ENCODE assay signal across 8 cellular contexts in genomic region chr18:48934708-48935432, GRCh38. TPM values are rescaled to one million over a fixed set of nuclear protein-coding genes. Genes with fewer than 3 reads are reported as not detected.
A peak's percentile ranks its signal among the peaks of the same experiment; 100 is the strongest.
DNase-seq lines count a peak whose midpoint lies in the region; ATAC-seq and TF ChIP-seq lines count a peak whose summit lies in the region.

No MANE protein-coding gene starts in this region.

- peak overlapping the region; percentile 95 for H3K27ac Mint-ChIP-seq in mesothelial cell of epicardium
- H3K27ac Mint-ChIP-seq in glutamatergic neuron (ENCODE audit: unreplicated experiment) = no peak overlapping the region

- peak; percentile 64 for DNase-seq in DMS53 treated with DMSO at 0.1 percent for 48 hours (lab: John Stamatoyannopoulos, UW; ENCODE audit: unreplicated experiment)
- DNase-seq in MM.1S = peak; percentile 91
- no peak for DNase-seq in brain microvascular endothelial cell
- no peak for DNase-seq in mesothelial cell of epicardium (ENCODE audit: low spot score in 2 of 2, unreplicated experiment in 2 of 2)
- DNase-seq in glutamatergic neuron = no peak
- no peak for DNase-seq in HEK293T (ENCODE audit: extremely low spot score)

- peaks cover 100% of the 10 kb centered on the region for H3K79me2 ChIP-seq in MM.1S (ENCODE audit: low read length)

- H3K4me1 Mint-ChIP-seq in mesothelial cell of epicardium (peaks cover 95% of the 10 kb centered on the region), glutamatergic neuron (ENCODE audit: low read depth, unreplicated experiment) (peaks cover 52% of the 10 kb centered on the region)

- peaks cover 89% of the 10 kb centered on the region for H3K4me1 ChIP-seq in MM.1S (ENCODE audit: low read length)

- H3K9me3 Mint-ChIP-seq in mesothelial cell of epicardium (no peaks in the 10 kb centered on the region), glutamatergic neuron (ENCODE audit: unreplicated experiment) (peaks cover 5% of the 10 kb centered on the region)

- H3K4me3 Mint-ChIP-seq in mesothelial cell of epicardium (no peak overlapping the region), glutamatergic neuron (ENCODE audit: unreplicated experiment) (no peak overlapping the region)

- no peak for TF ChIP-seq POLR2A in GM18505 (IDR thresholded peaks at IDR 0.05; ENCODE audit: borderline replicate concordance, extremely low read depth, insufficient read depth, insufficient read length)

- H3K4me2 ChIP-seq in MM.1S (ENCODE audit: low read depth, low read length) = peak overlapping the region; percentile 99

- POLR2A ChIA-PET in HEK293T (lab: Yijun Ruan, JAX) = interaction anchor here (0.8 to 1.9 kb wide), 2 partner anchors 10 to 12 kb away, joined by 4 to 5 read pairs; no protein-coding TSS in a partner anchor

- peak overlapping the region; percentile 97 for H3K27ac ChIP-seq in MM.1S (ENCODE audit: low read length)
- H3K27ac ChIP-seq in brain microvascular endothelial cell = peak overlapping the region; percentile 38

- H4K20me1 ChIP-seq in MM.1S (ENCODE audit: insufficient read depth, low read length) = peaks cover 15% of the 10 kb centered on the region; the same call in 1 of the 2 replicates

- no peaks in the 10 kb centered on the region for H3K9me3 ChIP-seq in MM.1S (replicated peaks; ENCODE audit: insufficient read depth, low read length)

- H3K27me3 Mint-ChIP-seq in mesothelial cell of epicardium (ENCODE audit: low read depth) (no peaks in the 10 kb centered on the region), glutamatergic neuron (ENCODE audit: unreplicated experiment) (peaks cover 11% of the 10 kb centered on the region)

- no peak overlapping the region for H2AFZ ChIP-seq in MM.1S (ENCODE audit: low read length)

- H3K27me3 ChIP-seq in MM.1S (replicated peaks; ENCODE audit: insufficient read depth, low read length) (no peaks in the 10 kb centered on the region), brain microvascular endothelial cell (replicated peaks) (no peaks in the 10 kb centered on the region)

- ATAC-seq in GM21381 (IDR thresholded peaks at IDR 0.05; ENCODE audit: unreplicated experiment) (peak; percentile 62), GM18505 (IDR thresholded peaks at IDR 0.05; ENCODE audit: unreplicated experiment) (no peak)

- H3K36me3 ChIP-seq in MM.1S (replicated peaks; ENCODE audit: insufficient read depth, low read length) (0 out of 2 replicates have a peak, but pooled peaks cover under 1% of the 10 kb centered on the region), brain microvascular endothelial cell (replicated peaks) (peaks cover 11% of the 10 kb centered on the region)

- TF ChIP-seq CTCF in MM.1S (IDR thresholded peaks at IDR 0.05; ENCODE audit: low read length) (no peak), brain microvascular endothelial cell (IDR thresholded peaks at IDR 0.05; ENCODE audit: low read depth, low read length, missing control alignments) (no peak), mesothelial cell of epicardium (IDR thresholded peaks at IDR 0.05; ENCODE audit: unreplicated experiment) (no peak), glutamatergic neuron (IDR thresholded peaks at IDR 0.05; ENCODE audit: partially characterized antibody, unreplicated experiment) (no peak)

- peak overlapping the region; percentile 76 for H3K9ac ChIP-seq in MM.1S (ENCODE audit: low read length)

- H3K36me3 Mint-ChIP-seq in mesothelial cell of epicardium = peaks cover 4% of the 10 kb centered on the region
- no peaks in the 10 kb centered on the region for H3K36me3 Mint-ChIP-seq in glutamatergic neuron (ENCODE audit: unreplicated experiment)

- in situ Hi-C loops in brain microvascular endothelial cell (cut with HindIII; ENCODE audit: low pct_ligation_motif_present, low sequenced_read_pairs) = no loop called here

- H3K4me3 ChIP-seq in MM.1S (ENCODE audit: low read length) (peak overlapping the region; percentile 54), brain microvascular endothelial cell (ENCODE audit: low read depth, low read length) (no peak overlapping the region)

- peaks cover 95% of the 10 kb centered on the region for H3F3A ChIP-seq in MM.1S (ENCODE audit: insufficient read depth, low read length)

- CTCF ChIA-PET in HEK293T (lab: Yijun Ruan, JAX) = no interaction called here

- H3K9me2 ChIP-seq in MM.1S (replicated peaks; ENCODE audit: insufficient read depth, low read length) = no peaks in the 10 kb centered on the region

TF ChIP-seq in HEK293T, 16 proteins besides CTCF, POLR2A, EP300 and RAD21:
- TF ChIP-seq ZNF384 (IDR thresholded peaks at IDR 0.05) = no peak
- TF ChIP-seq TARDBP (IDR thresholded peaks at IDR 0.05) = no peak
- no peak for TF ChIP-seq FOXA1 (IDR thresholded peaks at IDR 0.05)
- TF ChIP-seq SUZ12 (IDR thresholded peaks at IDR 0.05) = no peak
- no peak for TF ChIP-seq L3MBTL2 (conservative IDR thresholded peaks at IDR 0.05)
- TF ChIP-seq ELF4 (IDR thresholded peaks at IDR 0.05) = no peak
- no peak for TF ChIP-seq LEF1 (IDR thresholded peaks at IDR 0.05; ENCODE audit: borderline replicate concordance)
- TF ChIP-seq FOXK2 (IDR thresholded peaks at IDR 0.05) = no peak
- no peak for TF ChIP-seq FOXM1 (IDR thresholded peaks at IDR 0.05; ENCODE audit: borderline replicate concordance)
- no peak for TF ChIP-seq HDGF (IDR thresholded peaks at IDR 0.05; ENCODE audit: borderline replicate concordance)
- TF ChIP-seq ARNT (IDR thresholded peaks at IDR 0.05) = no peak
- no peak for TF ChIP-seq SP1 (IDR thresholded peaks at IDR 0.05)
- TF ChIP-seq BHLHE40 (IDR thresholded peaks at IDR 0.05; ENCODE audit: borderline replicate concordance) = no peak
- TF ChIP-seq, protein P1, sequence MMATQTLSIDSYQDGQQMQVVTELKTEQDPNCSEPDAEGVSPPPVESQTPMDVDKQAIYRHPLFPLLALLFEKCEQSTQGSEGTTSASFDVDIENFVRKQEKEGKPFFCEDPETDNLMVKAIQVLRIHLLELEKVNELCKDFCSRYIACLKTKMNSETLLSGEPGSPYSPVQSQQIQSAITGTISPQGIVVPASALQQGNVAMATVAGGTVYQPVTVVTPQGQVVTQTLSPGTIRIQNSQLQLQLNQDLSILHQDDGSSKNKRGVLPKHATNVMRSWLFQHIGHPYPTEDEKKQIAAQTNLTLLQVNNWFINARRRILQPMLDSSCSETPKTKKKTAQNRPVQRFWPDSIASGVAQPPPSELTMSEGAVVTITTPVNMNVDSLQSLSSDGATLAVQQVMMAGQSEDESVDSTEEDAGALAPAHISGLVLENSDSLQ (IDR thresholded peaks at IDR 0.05) = no peak
- no peak for TF ChIP-seq CTBP1 (IDR thresholded peaks at IDR 0.05; ENCODE audit: borderline replicate concordance)
- no peak for TF ChIP-seq NFRKB (IDR thresholded peaks at IDR 0.05)

RNA-seq across cellular contexts. Expression of gene SMAD7, which starts 15.9 kb away (rescaled TPM):
- 75.5 to 77.6 TPM (median 76.8 TPM) in 3 replicates for total RNA-seq in mesothelial cell of epicardium
- total RNA-seq in glutamatergic neuron (ENCODE audit: unreplicated experiment) = 10.8 TPM

Comparison
In these comparisons a context has a peak if more than half of its experiments do, and no peak if none do; other contexts are left out.
1. DNase-seq: peak in DMS53 treated with DMSO at 0.1 percent for 48 hours (single experiment) and MM.1S (single experiment); none in brain microvascular endothelial cell (single experiment), mesothelial cell of epicardium (0 of 2), glutamatergic neuron (single experiment) and HEK293T (single experiment).